ENCODE assay signal across 9 cellular contexts in the genomic region with DNA sequence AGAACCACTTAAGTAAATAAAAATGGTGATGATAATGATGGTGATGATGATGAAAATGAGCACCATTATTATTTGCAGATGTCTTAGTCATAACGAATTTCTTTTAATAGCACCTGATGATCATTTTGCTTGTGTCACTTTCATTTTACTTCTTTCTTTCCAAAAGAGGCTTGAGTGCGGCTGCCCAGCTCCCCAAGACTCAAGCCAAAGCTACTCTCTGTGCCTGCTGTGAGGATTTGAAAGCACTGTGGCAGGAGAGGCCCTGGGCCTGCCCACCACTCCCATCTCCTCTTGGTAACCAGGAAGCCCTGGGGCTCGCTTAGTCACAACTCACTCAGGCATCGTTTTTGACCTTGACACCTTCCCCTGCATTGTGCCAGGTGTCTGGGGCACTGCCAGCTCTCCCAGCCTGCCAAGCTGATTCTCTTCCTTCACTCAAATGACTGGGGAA. TPM values are rescaled to one million over a fixed set of nuclear protein-coding genes. Genes with fewer than 3 reads are reported as not detected.
A peak's percentile ranks its signal among the peaks of the same experiment; 100 is the strongest.
DNase-seq lines count a peak whose midpoint lies in the region; ATAC-seq and TF ChIP-seq lines count a peak whose summit lies in the region.
"Had no signal": no experiment of that assay in that cellular context is flagged by ENCODE, and none has a peak within 500 bp of the region (broad histone marks: within the 10 kb centered on the region; RNA-seq: fewer than 3 reads in every experiment).

No MANE protein-coding gene starts in this region.

- H3K36me3 Mint-ChIP-seq in neural progenitor cell, result no peaks in the 10 kb centered on the region

- TF ChIP-seq CTCF in body of pancreas (IDR thresholded peaks at IDR 0.05) (no peak), neural progenitor cell (IDR thresholded peaks at IDR 0.05) (no peak)

- ATAC-seq in GM18511 (IDR thresholded peaks at IDR 0.05; ENCODE audit: unreplicated experiment) (peak; percentile 81), body of pancreas (peak; percentile 87)

- no peak overlapping the region for H3K4me2 ChIP-seq in neural progenitor cell

- H3K4me3 Mint-ChIP-seq in neural progenitor cell, result no peak overlapping the region

- peaks cover 54% of the 10 kb centered on the region for H3K4me1 Mint-ChIP-seq in neural progenitor cell

- 13 to 20% methylated on average over 4 of the region's 4 CpGs for WGBS in body of pancreas, 2 donors

- no peaks in the 10 kb centered on the region for H3K9me3 Mint-ChIP-seq in neural progenitor cell

- peak; percentile 81 for DNase-seq in NCI-H1092 treated with DMSO at 0.1 percent for 48 hours (lab: John Stamatoyannopoulos, UW)
- DNase-seq in body of pancreas, result peak; percentile 86 to 93 (median 92)
- no peak for DNase-seq in neural progenitor cell (ENCODE audit: low spot score)
- DNase-seq in NOMO-1 treated with DMSO at 0.1 percent for 48 hours (lab: John Stamatoyannopoulos, UW; ENCODE audit: unreplicated experiment), result no peak
- DNase-seq in OCI-M1 (lab: John Stamatoyannopoulos, UW), result no peak
- DNase-seq in HUDEP-2 (lab: John Stamatoyannopoulos, UW; ENCODE audit: unreplicated experiment in 76 of 76), result no peak
- DNase-seq in activated gamma-delta T cell treated with Interleukin-2 at 50 U/mL for 16 hours, result no peak

- no peaks in the 10 kb centered on the region for H3K36me3 ChIP-seq in body of pancreas (replicated peaks in 1 of 2; ENCODE audit: insufficient read depth in 1 of 2, low read depth in 2 of 2)
- H3K36me3 ChIP-seq in neural progenitor cell, result no peaks in the 10 kb centered on the region
- H3K36me3 ChIP-seq: suprapubic skin had no signal

- no peaks in the 10 kb centered on the region for H3K9me3 ChIP-seq in body of pancreas
- H3K9me3 ChIP-seq in neural progenitor cell (ENCODE audit: low read depth), result no peaks in the 10 kb centered on the region
- H3K9me3 ChIP-seq: suprapubic skin had no signal

- H3K4me3 ChIP-seq in body of pancreas (no peak overlapping the region), neural progenitor cell (no peak overlapping the region)
- H3K4me3 ChIP-seq: suprapubic skin had no signal

- TF ChIP-seq POLR2A in body of pancreas (IDR thresholded peaks at IDR 0.05), result no peak

- H3K9ac ChIP-seq in neural progenitor cell, result no peak overlapping the region

- intact Hi-C loops in body of pancreas (cut with DNase I), result no loop called here

- no peak overlapping the region for H2AFZ ChIP-seq in neural progenitor cell (replicated peaks)

- peaks cover 4% of the 10 kb centered on the region for H3K27me3 Mint-ChIP-seq in neural progenitor cell (ENCODE audit: insufficient read depth, low read depth)

- H3K27ac Mint-ChIP-seq in neural progenitor cell, result peak overlapping the region; percentile 39

- H3K27me3 ChIP-seq in body of pancreas (no peaks in the 10 kb centered on the region), neural progenitor cell (no peaks in the 10 kb centered on the region)
- H3K27me3 ChIP-seq: suprapubic skin had no signal

- no peaks in the 10 kb centered on the region for H3K79me2 ChIP-seq in neural progenitor cell (ENCODE audit: low read depth)

- peaks cover 29% of the 10 kb centered on the region for H3K4me1 ChIP-seq in body of pancreas
- H3K4me1 ChIP-seq in neural progenitor cell, result peaks cover 12% of the 10 kb centered on the region

- no peaks in the 10 kb centered on the region for H4K20me1 ChIP-seq in neural progenitor cell (ENCODE audit: low read depth)

- peak overlapping the region; percentile 30 to 77 (median 44) for H3K27ac ChIP-seq in body of pancreas
- no peak overlapping the region for H3K27ac ChIP-seq in neural progenitor cell
- H3K27ac ChIP-seq: suprapubic skin had no signal

- peaks cover 4% of the 10 kb centered on the region for H3F3A ChIP-seq in neural progenitor cell (ENCODE audit: low read depth)

RNA-seq across cellular contexts. Expression of a gene that starts 41.2 kb away (rescaled TPM):
- total RNA-seq in body of pancreas, result 1,000 to 10,000 TPM in 1 of 2 donors, 100 to 1,000 TPM in 1; 452 to 1,069 TPM
- 1,730 and 1,918 TPM in 2 replicates for total RNA-seq in neural progenitor cell (ENCODE audit: low replicate concordance)

Comparison
In these comparisons a context has a peak if more than half of its experiments do, and no peak if none do; other contexts are left out.
1. DNase-seq: peak in NCI-H1092 treated with DMSO at 0.1 percent for 48 hours (single experiment) and body of pancreas (4 of 4); none in neural progenitor cell (single experiment), NOMO-1 treated with DMSO at 0.1 percent for 48 hours (single experiment), OCI-M1 (single experiment), HUDEP-2 (0 of 76) and activated gamma-delta T cell treated with Interleukin-2 at 50 U/mL for 16 hours (single experiment).